14 cellular contexts compared by ENCODE assay signal in the genomic region with DNA sequence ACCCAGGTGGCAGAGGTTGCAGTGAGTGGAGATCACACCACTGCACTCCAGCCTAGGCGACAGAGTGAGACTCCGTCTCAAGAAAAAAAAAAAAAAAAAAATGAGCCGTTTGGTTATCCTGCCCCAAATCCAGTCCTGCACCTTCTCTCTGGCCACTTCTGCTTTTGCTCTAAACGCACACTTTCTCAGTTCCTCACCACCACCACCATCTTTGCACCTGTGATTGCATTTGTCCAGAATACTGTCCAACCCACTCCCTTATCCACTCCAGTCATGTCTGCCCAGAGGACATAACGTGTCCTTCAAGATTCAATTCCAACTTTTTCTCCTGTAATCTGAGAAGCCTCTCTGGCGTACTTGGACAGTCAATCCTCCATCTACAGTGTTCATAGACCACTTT.
DNase-seq lines count a peak whose midpoint lies in the region; ATAC-seq lines count a peak whose summit lies in the region.
"Had no signal": no experiment of that assay in that cellular context is flagged by ENCODE, and none has a peak within 500 bp of the region (broad histone marks: within the 10 kb centered on the region; RNA-seq: fewer than 3 reads in every experiment).

No MANE protein-coding gene starts in this region.

- H3K36me3 Mint-ChIP-seq in activated naive CD8-positive, alpha-beta T cell: no peaks in the 10 kb centered on the region
- peaks cover 2% of the 10 kb centered on the region for H3K36me3 Mint-ChIP-seq in activated naive CD8-positive, alpha-beta T cell treated with anti-CD3 and anti-CD28 coated beads, Interleukin-2, amount 50 U/mL, for 24 hours (ENCODE audit: low read depth)
- no peaks in the 10 kb centered on the region for H3K36me3 Mint-ChIP-seq in stimulated activated memory B cell treated with anti-CD40 and anti-IgM and Interleukin-4, amounts not matched to agents 10 μg/mL and 1 μg/mL and 100 μg/mL, for 72 hours
- H3K36me3 Mint-ChIP-seq: activated naive CD8-positive, alpha-beta T cell treated with anti-CD3 and anti-CD28 coated beads for 36 hours had no signal

- no peaks in the 10 kb centered on the region for H3K27me3 Mint-ChIP-seq in activated naive CD8-positive, alpha-beta T cell
- no peaks in the 10 kb centered on the region for H3K27me3 Mint-ChIP-seq in activated naive CD8-positive, alpha-beta T cell treated with anti-CD3 and anti-CD28 coated beads, Interleukin-2, amount 50 U/mL, for 24 hours
- H3K27me3 Mint-ChIP-seq in stimulated activated memory B cell treated with anti-CD40 and anti-IgM and Interleukin-4, amounts not matched to agents 10 μg/mL and 1 μg/mL and 100 μg/mL, for 72 hours: no peaks in the 10 kb centered on the region
- H3K27me3 Mint-ChIP-seq: activated naive CD8-positive, alpha-beta T cell treated with anti-CD3 and anti-CD28 coated beads for 36 hours had no signal

- no peak overlapping the region for H3K27ac Mint-ChIP-seq in activated naive CD8-positive, alpha-beta T cell
- no peak overlapping the region for H3K27ac Mint-ChIP-seq in activated naive CD8-positive, alpha-beta T cell treated with anti-CD3 and anti-CD28 coated beads, Interleukin-2, amount 50 U/mL, for 24 hours
- peak overlapping the region; percentile 36 for H3K27ac Mint-ChIP-seq in stimulated activated memory B cell treated with anti-CD40 and anti-IgM and Interleukin-4, amounts not matched to agents 10 μg/mL and 1 μg/mL and 100 μg/mL, for 72 hours
- H3K27ac Mint-ChIP-seq: activated naive CD8-positive, alpha-beta T cell treated with anti-CD3 and anti-CD28 coated beads for 36 hours had no signal

- H3K9me3 Mint-ChIP-seq in activated naive CD8-positive, alpha-beta T cell (ENCODE audit: low read depth): no peaks in the 10 kb centered on the region
- H3K9me3 Mint-ChIP-seq in activated naive CD8-positive, alpha-beta T cell treated with anti-CD3 and anti-CD28 coated beads, Interleukin-2, amount 50 U/mL, for 24 hours: no peaks in the 10 kb centered on the region
- H3K9me3 Mint-ChIP-seq in stimulated activated memory B cell treated with anti-CD40 and anti-IgM and Interleukin-4, amounts not matched to agents 10 μg/mL and 1 μg/mL and 100 μg/mL, for 72 hours: no peaks in the 10 kb centered on the region
- H3K9me3 Mint-ChIP-seq: activated naive CD8-positive, alpha-beta T cell treated with anti-CD3 and anti-CD28 coated beads for 36 hours had no signal

- no peak for DNase-seq in activated naive CD8-positive, alpha-beta T cell treated with anti-CD3 and anti-CD28 coated beads, Interleukin-2, amount 50 U/mL, for 24 hours
- DNase-seq in OCI-M1 (lab: John Stamatoyannopoulos, UW) (peak; percentile 21), DMS153 treated with DMSO at 0.1 percent for 48 hours (lab: John Stamatoyannopoulos, UW; ENCODE audit: unreplicated experiment) (no peak), foreskin melanocyte (no peak), NCI-H1105 (lab: John Stamatoyannopoulos, UW) (no peak)
- DNase-seq: activated CD4-positive, alpha-beta T cell treated with anti-CD3 and anti-CD28 coated beads, Interleukin-2, amount 50 U/mL, for 1 hour; activated naive CD8-positive, alpha-beta T cell treated with anti-CD3 and anti-CD28 coated beads for 36 hours; DND-41; effector CD4-positive, alpha-beta T cell; NCI-H1048; small intestine had no signal

- H3K4me3 Mint-ChIP-seq in activated naive CD8-positive, alpha-beta T cell: peak overlapping the region; percentile 21
- H3K4me3 Mint-ChIP-seq in activated naive CD8-positive, alpha-beta T cell treated with anti-CD3 and anti-CD28 coated beads, Interleukin-2, amount 50 U/mL, for 24 hours: no peak overlapping the region
- H3K4me3 Mint-ChIP-seq in stimulated activated memory B cell treated with anti-CD40 and anti-IgM and Interleukin-4, amounts not matched to agents 10 μg/mL and 1 μg/mL and 100 μg/mL, for 72 hours: no peak overlapping the region
- H3K4me3 Mint-ChIP-seq: activated naive CD8-positive, alpha-beta T cell treated with anti-CD3 and anti-CD28 coated beads for 36 hours had no signal

- no peak for ATAC-seq in activated naive CD8-positive, alpha-beta T cell treated with anti-CD3 and anti-CD28 coated beads, Interleukin-2, amount 50 U/mL, for 24 hours
- peak; percentile 25 for ATAC-seq in HG03342 (IDR thresholded peaks at IDR 0.05; ENCODE audit: unreplicated experiment)
- peak; percentile 69 for ATAC-seq in stimulated activated memory B cell treated with anti-CD40 and anti-IgM and Interleukin-4, amounts not matched to agents 10 μg/mL and 1 μg/mL and 100 μg/mL, for 72 hours

- H3K4me1 Mint-ChIP-seq in activated naive CD8-positive, alpha-beta T cell (ENCODE audit: low read depth): peaks cover 16% of the 10 kb centered on the region
- H3K4me1 Mint-ChIP-seq in activated naive CD8-positive, alpha-beta T cell treated with anti-CD3 and anti-CD28 coated beads, Interleukin-2, amount 50 U/mL, for 24 hours: peaks cover 29% of the 10 kb centered on the region
- H3K4me1 Mint-ChIP-seq in stimulated activated memory B cell treated with anti-CD40 and anti-IgM and Interleukin-4, amounts not matched to agents 10 μg/mL and 1 μg/mL and 100 μg/mL, for 72 hours: peaks cover 46% of the 10 kb centered on the region
